21 cellular contexts compared by ENCODE assay signal in the genomic region with DNA sequence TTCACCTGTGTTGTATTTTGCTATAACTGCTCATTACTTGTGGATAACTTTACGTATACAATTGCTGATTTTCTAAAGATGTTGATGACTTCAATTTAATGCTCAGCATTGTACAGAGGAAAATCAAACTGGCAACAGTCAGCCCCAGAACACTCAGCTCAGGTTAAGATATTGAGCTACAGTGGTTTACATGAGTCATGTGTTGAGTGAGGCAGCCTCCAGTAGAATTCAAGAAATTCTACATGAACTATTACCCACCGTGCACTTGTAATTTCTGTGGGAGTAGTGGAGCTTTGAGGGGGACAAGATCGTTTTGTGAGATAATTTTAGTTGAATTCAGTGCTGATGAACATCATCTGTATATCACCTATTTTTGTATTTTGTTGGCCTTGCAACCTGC.
DNase-seq lines count a peak whose midpoint lies in the region; TF ChIP-seq lines count a peak whose summit lies in the region.
"Had no signal": no experiment of that assay in that cellular context is flagged by ENCODE, and none has a peak within 500 bp of the region (broad histone marks: within the 10 kb centered on the region; RNA-seq: fewer than 3 reads in every experiment).

No MANE protein-coding gene starts in this region.

- intact Hi-C loops in A673 (cut with micrococcal nuclease; ENCODE audit: unreplicated experiment), result loop anchor here (5.0 kb wide), 1 partner anchor 156 kb away; no protein-coding TSS in a partner anchor

- no peaks in the 10 kb centered on the region for H3K27me3 ChIP-seq in MG63
- H3K27me3 ChIP-seq in A673 (replicated peaks; ENCODE audit: insufficient read depth, low read depth, low read length, poor library complexity), result no peaks in the 10 kb centered on the region
- H3K27me3 ChIP-seq: dorsolateral prefrontal cortex, right atrium auricular region had no signal

- in situ Hi-C loops in astrocyte of the spinal cord (cut with HindIII; ENCODE audit: low sequenced_read_pairs), result no loop called here

- peaks cover 67% of the 10 kb centered on the region for H3K4me1 Mint-ChIP-seq in nephron
- H3K4me1 Mint-ChIP-seq: activated CD4-positive, alpha-beta memory T cell treated with anti-CD3 and anti-CD28 coated beads, Interleukin-2, amount 10 ng/mL, durations not matched to agents 7 days and 5 days had no signal

- DNase-seq in A172 (ENCODE audit: low spot score), result peak; percentile 32
- DNase-seq in HT1080 (ENCODE audit: low read depth), result peak; percentile 59
- DNase-seq in astrocyte of the spinal cord (ENCODE audit: low read depth, low spot score), result peak; percentile 55
- no peak for DNase-seq in MG63
- no peak for DNase-seq in GF-D8 (lab: John Stamatoyannopoulos, UW)
- no peak for DNase-seq in NCI-H524 treated with DMSO at 0.1 percent for 48 hours (lab: John Stamatoyannopoulos, UW)
- DNase-seq in A673 (ENCODE audit: low spot score), result no peak
- DNase-seq: activated CD4-positive, alpha-beta memory T cell treated with anti-CD3 and anti-CD28 coated beads, Interleukin-2, amount 10 ng/mL, durations not matched to agents 7 days and 5 days; activated T-cell treated with anti-CD3 and anti-CD28 coated beads for 4 hours; amygdala; central memory CD4-positive, alpha-beta T cell; dorsolateral prefrontal cortex; hypothalamus; KG1; NCI-H1694 treated with DMSO at 0.1 percent for 48 hours; occipital lobe; trophoblast cell had no signal

- H3K27me3 Mint-ChIP-seq in nephron (ENCODE audit: low read depth), result no peaks in the 10 kb centered on the region

- H3K9me3 ChIP-seq in MG63 (no peaks in the 10 kb centered on the region), A673 (ENCODE audit: low read depth, low read length, poor library complexity, severe bottlenecking) (no peaks in the 10 kb centered on the region)
- H3K9me3 ChIP-seq: HAP-1, right atrium auricular region had no signal

- peaks cover 51% of the 10 kb centered on the region for H3K4me1 ChIP-seq in A673 (ENCODE audit: insufficient read depth, low read length, poor library complexity, severe bottlenecking)

- H3K4me3 Mint-ChIP-seq in nephron, result no peak overlapping the region
- H3K4me3 Mint-ChIP-seq: activated CD4-positive, alpha-beta memory T cell treated with anti-CD3 and anti-CD28 coated beads, Interleukin-2, amount 10 ng/mL, durations not matched to agents 7 days and 5 days had no signal

- CTCF ChIA-PET in A673 (lab: Charles Lee), result interaction anchor here (0.8 kb wide), 1 partner anchor 427 kb away, joined by 3 read pairs; no protein-coding TSS in a partner anchor

- TF ChIP-seq CTCF in astrocyte of the spinal cord (IDR thresholded peaks at IDR 0.05; ENCODE audit: low read depth, low read length) (no peak), nephron (IDR thresholded peaks at IDR 0.05; ENCODE audit: unreplicated experiment in 3 of 3) (no peak), A673 (conservative IDR thresholded peaks at IDR 0.05; ENCODE audit: low read depth, low read length) (no peak)

- no TSS peak for BruUV-seq in A673 (replicated peaks; lab: Mats Ljungman, UMichigan)

- H3K36me3 ChIP-seq in MG63, result peaks cover 4% of the 10 kb centered on the region
- no peaks in the 10 kb centered on the region for H3K36me3 ChIP-seq in A673 (ENCODE audit: insufficient read depth, low read length, poor library complexity, severe bottlenecking)
- H3K36me3 ChIP-seq: right atrium auricular region had no signal

- POLR2A ChIA-PET in A673 (lab: Charles Lee; ENCODE audit: low non-redundant PET), result no interaction called here

- no peak overlapping the region for H3K27ac ChIP-seq in A673 (ENCODE audit: low read depth, low read length, poor library complexity, severe bottlenecking)
- H3K27ac ChIP-seq: C4-2B had no signal

- peaks cover 48% of the 10 kb centered on the region for H3K36me3 Mint-ChIP-seq in nephron (ENCODE audit: low read depth)

- no peak overlapping the region for H3K4me3 ChIP-seq in astrocyte of the spinal cord (ENCODE audit: low read depth, low read length)
- no peak overlapping the region for H3K4me3 ChIP-seq in MG63
- H3K4me3 ChIP-seq in A673 (ENCODE audit: low read depth, low read length, poor library complexity, severe bottlenecking), result no peak overlapping the region
- H3K4me3 ChIP-seq: dorsolateral prefrontal cortex, HAP-1, right atrium auricular region had no signal

- no peaks in the 10 kb centered on the region for H3K9me3 Mint-ChIP-seq in nephron
- H3K9me3 Mint-ChIP-seq: activated CD4-positive, alpha-beta memory T cell treated with anti-CD3 and anti-CD28 coated beads, Interleukin-2, amount 10 ng/mL, durations not matched to agents 7 days and 5 days had no signal

- peak overlapping the region; percentile 37 to 84 (median 54) for H3K27ac Mint-ChIP-seq in nephron
- H3K27ac Mint-ChIP-seq: activated CD4-positive, alpha-beta memory T cell treated with anti-CD3 and anti-CD28 coated beads, Interleukin-2, amount 10 ng/mL, durations not matched to agents 7 days and 5 days had no signal

Comparison
In these comparisons a context has a peak if more than half of its experiments do, and no peak if none do; other contexts are left out.
1. DNase-seq: peak in A172 (single experiment), HT1080 (single experiment) and astrocyte of the spinal cord (single experiment); none in MG63 (single experiment), GF-D8 (single experiment), NCI-H524 treated with DMSO at 0.1 percent for 48 hours (single experiment) and A673 (single experiment).